1 cellular context compared by ENCODE assay signal in the genomic region with DNA sequence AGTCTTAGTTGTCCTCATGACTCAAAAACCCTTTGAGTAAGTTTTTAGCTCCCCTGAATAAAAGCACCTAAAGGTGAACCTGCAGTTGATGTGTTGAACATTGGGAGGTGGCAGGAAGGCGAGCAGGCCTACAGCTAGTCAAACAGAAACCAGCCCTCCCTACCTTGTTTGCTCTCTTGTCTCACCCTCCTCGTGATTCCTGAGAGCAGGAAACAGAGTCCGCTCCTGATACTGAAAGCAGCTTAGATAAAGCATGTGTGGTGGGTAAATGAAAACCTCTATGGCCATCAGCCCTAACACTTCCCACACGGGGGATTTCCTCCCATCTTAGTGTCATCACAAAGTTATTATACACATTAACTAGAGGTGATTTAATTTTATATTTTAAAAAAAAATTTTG.
TF ChIP-seq lines count a peak whose summit lies in the region.

No MANE protein-coding gene starts in this region.

TF ChIP-seq in GM12878, 131 proteins besides CTCF, POLR2A, EP300 and RAD21 (continued from another document):
- TF ChIP-seq ZNF687 (IDR thresholded peaks at IDR 0.05) (peak; percentile 46), SPI1 (IDR thresholded peaks at IDR 0.05; ENCODE audit: borderline replicate concordance, insufficient read depth, low read depth, low read length) (no peak), POU2F2 (IDR thresholded peaks at IDR 0.05; ENCODE audit: borderline replicate concordance, low read depth, low read length) (peak; percentile 64; the same call in 1 of the 3 replicates), BACH1 (IDR thresholded peaks at IDR 0.05; ENCODE audit: borderline replicate concordance) (peak; percentile 29; the same call in 1 of the 2 replicates), JUND (IDR thresholded peaks at IDR 0.05; ENCODE audit: low read depth, low read length) (peak; percentile 40; the same call in 1 of the 2 replicates), HDAC2 (IDR thresholded peaks at IDR 0.05) (no peak), CREB1 (IDR thresholded peaks at IDR 0.05; ENCODE audit: low read depth) (0 out of 2 replicates have a peak, but pooled peaks have one; percentile 12), RFX5 (IDR thresholded peaks at IDR 0.05; ENCODE audit: low read depth, low read length) (no peak), NRF1 (conservative IDR thresholded peaks at IDR 0.05; ENCODE audit: low read depth, low read length) (no peak), FOS (IDR thresholded peaks at IDR 0.05; ENCODE audit: borderline replicate concordance, extremely low read depth, insufficient read length) (no peak), E2F4 (IDR thresholded peaks at IDR 0.05; ENCODE audit: low read depth, low read length) (no peak), LARP7 (IDR thresholded peaks at IDR 0.05) (no peak), ZZZ3 (IDR thresholded peaks at IDR 0.05; ENCODE audit: control insufficient read depth, insufficient read length, low read depth) (no peak)
- TF ChIP-seq, protein P1, sequence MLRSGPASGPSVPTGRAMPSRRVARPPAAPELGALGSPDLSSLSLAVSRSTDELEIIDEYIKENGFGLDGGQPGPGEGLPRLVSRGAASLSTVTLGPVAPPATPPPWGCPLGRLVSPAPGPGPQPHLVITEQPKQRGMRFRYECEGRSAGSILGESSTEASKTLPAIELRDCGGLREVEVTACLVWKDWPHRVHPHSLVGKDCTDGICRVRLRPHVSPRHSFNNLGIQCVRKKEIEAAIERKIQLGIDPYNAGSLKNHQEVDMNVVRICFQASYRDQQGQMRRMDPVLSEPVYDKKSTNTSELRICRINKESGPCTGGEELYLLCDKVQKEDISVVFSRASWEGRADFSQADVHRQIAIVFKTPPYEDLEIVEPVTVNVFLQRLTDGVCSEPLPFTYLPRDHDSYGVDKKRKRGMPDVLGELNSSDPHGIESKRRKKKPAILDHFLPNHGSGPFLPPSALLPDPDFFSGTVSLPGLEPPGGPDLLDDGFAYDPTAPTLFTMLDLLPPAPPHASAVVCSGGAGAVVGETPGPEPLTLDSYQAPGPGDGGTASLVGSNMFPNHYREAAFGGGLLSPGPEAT (IDR thresholded peaks at IDR 0.05; ENCODE audit: low read depth): peak; percentile 98
- TF ChIP-seq, protein P2, sequence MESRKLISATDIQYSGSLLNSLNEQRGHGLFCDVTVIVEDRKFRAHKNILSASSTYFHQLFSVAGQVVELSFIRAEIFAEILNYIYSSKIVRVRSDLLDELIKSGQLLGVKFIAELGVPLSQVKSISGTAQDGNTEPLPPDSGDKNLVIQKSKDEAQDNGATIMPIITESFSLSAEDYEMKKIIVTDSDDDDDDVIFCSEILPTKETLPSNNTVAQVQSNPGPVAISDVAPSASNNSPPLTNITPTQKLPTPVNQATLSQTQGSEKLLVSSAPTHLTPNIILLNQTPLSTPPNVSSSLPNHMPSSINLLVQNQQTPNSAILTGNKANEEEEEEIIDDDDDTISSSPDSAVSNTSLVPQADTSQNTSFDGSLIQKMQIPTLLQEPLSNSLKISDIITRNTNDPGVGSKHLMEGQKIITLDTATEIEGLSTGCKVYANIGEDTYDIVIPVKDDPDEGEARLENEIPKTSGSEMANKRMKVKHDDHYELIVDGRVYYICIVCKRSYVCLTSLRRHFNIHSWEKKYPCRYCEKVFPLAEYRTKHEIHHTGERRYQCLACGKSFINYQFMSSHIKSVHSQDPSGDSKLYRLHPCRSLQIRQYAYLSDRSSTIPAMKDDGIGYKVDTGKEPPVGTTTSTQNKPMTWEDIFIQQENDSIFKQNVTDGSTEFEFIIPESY (IDR thresholded peaks at IDR 0.05): no peak
- TF ChIP-seq, protein P3, sequence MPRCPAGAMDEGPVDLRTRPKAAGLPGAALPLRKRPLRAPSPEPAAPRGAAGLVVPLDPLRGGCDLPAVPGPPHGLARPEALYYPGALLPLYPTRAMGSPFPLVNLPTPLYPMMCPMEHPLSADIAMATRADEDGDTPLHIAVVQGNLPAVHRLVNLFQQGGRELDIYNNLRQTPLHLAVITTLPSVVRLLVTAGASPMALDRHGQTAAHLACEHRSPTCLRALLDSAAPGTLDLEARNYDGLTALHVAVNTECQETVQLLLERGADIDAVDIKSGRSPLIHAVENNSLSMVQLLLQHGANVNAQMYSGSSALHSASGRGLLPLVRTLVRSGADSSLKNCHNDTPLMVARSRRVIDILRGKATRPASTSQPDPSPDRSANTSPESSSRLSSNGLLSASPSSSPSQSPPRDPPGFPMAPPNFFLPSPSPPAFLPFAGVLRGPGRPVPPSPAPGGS (IDR thresholded peaks at IDR 0.05; ENCODE audit: borderline replicate concordance, insufficient read depth, low read depth, low read length, poor library complexity, severe bottlenecking): peak; percentile 61
- TF ChIP-seq, protein P4, sequence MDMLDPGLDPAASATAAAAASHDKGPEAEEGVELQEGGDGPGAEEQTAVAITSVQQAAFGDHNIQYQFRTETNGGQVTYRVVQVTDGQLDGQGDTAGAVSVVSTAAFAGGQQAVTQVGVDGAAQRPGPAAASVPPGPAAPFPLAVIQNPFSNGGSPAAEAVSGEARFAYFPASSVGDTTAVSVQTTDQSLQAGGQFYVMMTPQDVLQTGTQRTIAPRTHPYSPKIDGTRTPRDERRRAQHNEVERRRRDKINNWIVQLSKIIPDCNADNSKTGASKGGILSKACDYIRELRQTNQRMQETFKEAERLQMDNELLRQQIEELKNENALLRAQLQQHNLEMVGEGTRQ (IDR thresholded peaks at IDR 0.05; ENCODE audit: borderline replicate concordance, low read depth, low read length): peak; percentile 1; the same call in 1 of the 2 replicates
